ENCODE assay signal across 18 cellular contexts in genomic region chr6:311679-312220, GRCh38. TPM values are rescaled to one million over a fixed set of nuclear protein-coding genes. Genes with fewer than 3 reads are reported as not detected.
DNase-seq lines count a peak whose midpoint lies in the region; ATAC-seq, FAIRE-seq and TF ChIP-seq lines count a peak whose summit lies in the region.
"Had no signal": no experiment of that assay in that cellular context is flagged by ENCODE, and none has a peak within 500 bp of the region (broad histone marks: within the 10 kb centered on the region; RNA-seq: fewer than 3 reads in every experiment).

No MANE protein-coding gene starts in this region.

- no TSS peak for BruUV-seq in endothelial cell of umbilical vein (replicated peaks; lab: Mats Ljungman, UMichigan)

- peaks cover 0 to 3% (median 0%) of the 10 kb centered on the region in 3 donors for H3K9me3 Mint-ChIP-seq in IgD-negative memory B cell
- no peaks in the 10 kb centered on the region for H3K9me3 Mint-ChIP-seq in memory B cell
- H3K9me3 Mint-ChIP-seq: T-helper 2 cell treated with Interferon-gamma antibody and Interleukin-4, amounts not matched to agents 5 μg/mL and 100 μg/mL, for 36 hours had no signal

- no peaks in the 10 kb centered on the region for H3K9me1 ChIP-seq in endothelial cell of umbilical vein (replicated peaks; ENCODE audit: control insufficient read depth, extremely low read depth, insufficient read depth, low read length)

- no peak for TF ChIP-seq POLR2A in endothelial cell of umbilical vein (IDR thresholded peaks at IDR 0.05; ENCODE audit: low read depth, low read length)

- DNase-seq in endothelial cell of umbilical vein (ENCODE audit: low read depth, low spot score) (no peak), memory B cell (ENCODE audit: low spot score in 2 of 2) (no peak), NCI-H82 treated with DMSO at 0.1 percent for 48 hours (lab: John Stamatoyannopoulos, UW; ENCODE audit: unreplicated experiment) (no peak)
- DNase-seq: activated CD4-positive, alpha-beta T cell treated with anti-CD3 and anti-CD28 coated beads for 1 hour; activated gamma-delta T cell treated with Interleukin-2 at 50 U/mL for 16 hours; anterior cingulate cortex; hippocampal formation; NCI-H526 treated with DMSO at 0.1 percent for 48 hours; stimulated activated naive CD4-positive, alpha-beta T cell treated with Interleukin-2 at 50 U/mL for 16 hours had no signal

- H3K4me2 ChIP-seq in BLaER1: peak overlapping the region; percentile 65
- H3K4me2 ChIP-seq in endothelial cell of umbilical vein (ENCODE audit: insufficient read depth, low read length): no peak overlapping the region
- H3K4me2 ChIP-seq: neural progenitor cell had no signal

- H3K4me3 ChIP-seq in BLaER1 (no peak overlapping the region), endothelial cell of umbilical vein (replicated peaks in 1 of 3; ENCODE audit: insufficient read depth in 1 of 3, low read depth in 1 of 3, low read length in 3 of 3) (no peak overlapping the region)
- H3K4me3 ChIP-seq: neural progenitor cell had no signal

- H3K4me1 ChIP-seq in BLaER1 (peaks cover 89% of the 10 kb centered on the region), endothelial cell of umbilical vein (ENCODE audit: control insufficient read depth, extremely low read depth, insufficient read depth, low read length) (no peaks in the 10 kb centered on the region)
- H3K4me1 ChIP-seq: neural progenitor cell had no signal

- H3K36me3 ChIP-seq in BLaER1 (peaks cover 30% of the 10 kb centered on the region), endothelial cell of umbilical vein (ENCODE audit: control insufficient read depth in 2 of 2, extremely low read depth in 1 of 2, insufficient read depth in 2 of 2, low read length in 2 of 2) (no peaks in the 10 kb centered on the region)
- H3K36me3 ChIP-seq: neural progenitor cell had no signal

- no peak overlapping the region for H2AFZ ChIP-seq in endothelial cell of umbilical vein (ENCODE audit: low read depth, low read length)
- H2AFZ ChIP-seq: neural progenitor cell had no signal

- no peak overlapping the region for H3K9ac ChIP-seq in BLaER1
- H3K9ac ChIP-seq in endothelial cell of umbilical vein (replicated peaks; ENCODE audit: extremely low read depth, insufficient read depth, low read length): no peak overlapping the region
- H3K9ac ChIP-seq: neural progenitor cell had no signal

- no peaks in the 10 kb centered on the region for H3K79me2 ChIP-seq in endothelial cell of umbilical vein (ENCODE audit: control insufficient read depth, insufficient read depth, low read length)

- H3K9me3 ChIP-seq in BLaER1: no peaks in the 10 kb centered on the region
- H3K9me3 ChIP-seq in endothelial cell of umbilical vein (replicated peaks; ENCODE audit: control insufficient read depth, insufficient read depth, low read length): no peaks in the 10 kb centered on the region

- H4K20me1 ChIP-seq in BLaER1 (no peaks in the 10 kb centered on the region), endothelial cell of umbilical vein (replicated peaks; ENCODE audit: control insufficient read depth, extremely low read depth, insufficient read depth, low read length) (peaks cover 3% of the 10 kb centered on the region)

- dilution Hi-C loops in endothelial cell of umbilical vein (cut with MboI; ENCODE audit: extremely low pct_ligation_motif_present, low sequenced_read_pairs): no loop called here

- POLR2A ChIA-PET in endothelial cell of umbilical vein (lab: Charles Lee): no interaction called here

- peak overlapping the region; percentile 61 for H3K27ac ChIP-seq in BLaER1
- H3K27ac ChIP-seq in endothelial cell of umbilical vein (ENCODE audit: insufficient read depth, low read depth, low read length): no peak overlapping the region
- H3K27ac ChIP-seq: neural progenitor cell had no signal

- intact Hi-C loops in endothelial cell of umbilical vein (cut with micrococcal nuclease): no loop called here

- ATAC-seq in memory B cell (ENCODE audit: low read depth): no peak
- no peak for ATAC-seq in HG03378 (IDR thresholded peaks at IDR 0.05; ENCODE audit: unreplicated experiment)
- no peak for ATAC-seq in HG02870 (IDR thresholded peaks at IDR 0.05; ENCODE audit: unreplicated experiment)
- no peak for ATAC-seq in GM18868 (IDR thresholded peaks at IDR 0.05; ENCODE audit: unreplicated experiment)

- H3K27ac Mint-ChIP-seq in IgD-negative memory B cell (peak overlapping the region; percentile 91 to 94 (median 92)), memory B cell (peak overlapping the region; percentile 93)
- H3K27ac Mint-ChIP-seq: neural progenitor cell; T-helper 2 cell treated with Interferon-gamma antibody and Interleukin-4, amounts not matched to agents 5 μg/mL and 100 μg/mL, for 36 hours had no signal

- TF ChIP-seq CTCF in endothelial cell of umbilical vein (IDR thresholded peaks at IDR 0.05; ENCODE audit: extremely low read depth in 1 of 2, insufficient read depth in 1 of 2, low read depth in 1 of 2, low read length in 2 of 2): no peak

- peak; percentile 44 for FAIRE-seq in endothelial cell of umbilical vein (lab: Jason Lieb, UNC)
- FAIRE-seq: H54, urothelium cell line had no signal

- H3K4me1 Mint-ChIP-seq in IgD-negative memory B cell: peaks cover 51 to 80% (median 67%) of the 10 kb centered on the region in 3 donors
- H3K4me1 Mint-ChIP-seq in memory B cell: peaks cover 57% of the 10 kb centered on the region
- H3K4me1 Mint-ChIP-seq: neural progenitor cell had no signal

- H3K4me3 Mint-ChIP-seq in IgD-negative memory B cell: peak overlapping the region in 1 of 4 donors; percentile 87
- peak overlapping the region; percentile 24 for H3K4me3 Mint-ChIP-seq in memory B cell
- H3K4me3 Mint-ChIP-seq: neural progenitor cell; T-helper 2 cell treated with Interferon-gamma antibody and Interleukin-4, amounts not matched to agents 5 μg/mL and 100 μg/mL, for 36 hours had no signal

- H3K36me3 Mint-ChIP-seq in IgD-negative memory B cell: peaks cover 12% of the 10 kb centered on the region
- peaks cover 34% of the 10 kb centered on the region for H3K36me3 Mint-ChIP-seq in memory B cell

- H3K27me3 ChIP-seq in BLaER1 (no peaks in the 10 kb centered on the region), endothelial cell of umbilical vein (ENCODE audit: control insufficient read depth in 2 of 2, insufficient read depth in 2 of 2, low read length in 2 of 2) (no peaks in the 10 kb centered on the region)
- H3K27me3 ChIP-seq: neural progenitor cell had no signal

- CTCF ChIA-PET in endothelial cell of umbilical vein (lab: Charles Lee): interaction anchor here (0.9 kb wide), 1 partner anchor 62 kb away, joined by 3 read pairs; no protein-coding TSS in a partner anchor

- H3K27me3 Mint-ChIP-seq in IgD-negative memory B cell (no peaks in the 10 kb centered on the region), memory B cell (no peaks in the 10 kb centered on the region)

TF ChIP-seq in endothelial cell of umbilical vein, 7 proteins besides CTCF, POLR2A, EP300 and RAD21:
- TF ChIP-seq FOS (IDR thresholded peaks at IDR 0.05; ENCODE audit: borderline replicate concordance, insufficient read depth, low read length): no peak

RNA-seq across cellular contexts. Expression of gene DUSP22, which starts 19.5 kb away (rescaled TPM):
- polyA plus RNA-seq in IgD-negative memory B cell: 126 TPM
- 32.6 and 33.9 TPM in 2 replicates for total RNA-seq in endothelial cell of umbilical vein
- polyA plus RNA-seq in endothelial cell of umbilical vein: 16.1 and 23.2 TPM in 2 replicates
- 15.0 TPM in 2 replicates for polyA plus RNA-seq in endothelial cell of umbilical vein (2011; cell fraction: cytosol; rRNA removed)
- polyA plus RNA-seq in endothelial cell of umbilical vein (2011; cell fraction: nucleus; rRNA removed): 44.1 and 52.3 TPM in 2 replicates
- 33.6 and 34.6 TPM in 2 replicates for polyA plus RNA-seq in endothelial cell of umbilical vein (2012)
- 19.5 and 28.2 TPM in 2 replicates for polyA minus RNA-seq in endothelial cell of umbilical vein
- 2.2 TPM for polyA minus RNA-seq in endothelial cell of umbilical vein (2011; cell fraction: cytosol; rRNA and poly(A)+ RNA removed)
- polyA minus RNA-seq in endothelial cell of umbilical vein (2011; cell fraction: nucleus; rRNA and poly(A)+ RNA removed): 17.2 and 20.1 TPM in 2 replicates
